14 cellular contexts compared by ENCODE assay signal in genomic region chr5:124156408-124157027, GRCh38.
A peak's percentile ranks its signal among the peaks of the same experiment; 100 is the strongest.
DNase-seq lines count a peak whose midpoint lies in the region; ATAC-seq and TF ChIP-seq lines count a peak whose summit lies in the region.
"Had no signal": no experiment of that assay in that cellular context is flagged by ENCODE, and none has a peak within 500 bp of the region (broad histone marks: within the 10 kb centered on the region; RNA-seq: fewer than 3 reads in every experiment).

No MANE protein-coding gene starts in this region.

- no peak for ATAC-seq in GM18870 (IDR thresholded peaks at IDR 0.05; ENCODE audit: unreplicated experiment)
- no peak for ATAC-seq in GM18868 (IDR thresholded peaks at IDR 0.05; ENCODE audit: unreplicated experiment)

- H3K27me3 ChIP-seq in SJCRH30: no peaks in the 10 kb centered on the region

- H3K4me3 ChIP-seq in SJCRH30 (peak overlapping the region; percentile 36), fibroblast of the aortic adventitia (ENCODE audit: low read depth, low read length) (no peak overlapping the region)
- H3K4me3 ChIP-seq: lung had no signal

- H3K4me1 ChIP-seq in SJCRH30: peaks cover 14% of the 10 kb centered on the region

- no peak overlapping the region; the same call in 1 of the 2 replicates for H3K27ac ChIP-seq in SJCRH30
- H3K27ac ChIP-seq: thoracic aorta had no signal

- TF ChIP-seq CTCF in fibroblast of the aortic adventitia (IDR thresholded peaks at IDR 0.05; ENCODE audit: insufficient read depth, low read length): no peak

- DNase-seq in NCI-H2196 (lab: John Stamatoyannopoulos, UW; ENCODE audit: unreplicated experiment) (peak; percentile 28), NCI-H2196 treated with DMSO at 0.1 percent for 48 hours (lab: John Stamatoyannopoulos, UW; ENCODE audit: unreplicated experiment) (no peak), SJCRH30 (peak; percentile 35 to 82), fibroblast of the aortic adventitia (ENCODE audit: low read depth) (peak; percentile 61), smooth muscle cell of the brain vasculature (ENCODE audit: low read depth, low spot score) (peak; percentile 21)
- DNase-seq in activated effector memory CD4-positive, alpha-beta T cell treated with Interleukin-2 at 50 U/mL for 16 hours: no peak
- DNase-seq: activated naive CD4-positive, alpha-beta T cell; DMS153; NCI-H1436; NCI-H526 had no signal

- peaks cover 20% of the 10 kb centered on the region for H3K9me3 ChIP-seq in SJCRH30 (replicated peaks)

- H3K36me3 ChIP-seq in SJCRH30: no peaks in the 10 kb centered on the region
- H3K36me3 ChIP-seq: thoracic aorta had no signal

Comparison
In these comparisons a context has a peak if more than half of its experiments do, and no peak if none do; other contexts are left out.
1. DNase-seq: peak in NCI-H2196 (single experiment), SJCRH30 (2 of 2), fibroblast of the aortic adventitia (single experiment) and smooth muscle cell of the brain vasculature (single experiment); none in NCI-H2196 treated with DMSO at 0.1 percent for 48 hours (single experiment) and activated effector memory CD4-positive, alpha-beta T cell treated with Interleukin-2 at 50 U/mL for 16 hours (single experiment).